In the genomic region with DNA sequence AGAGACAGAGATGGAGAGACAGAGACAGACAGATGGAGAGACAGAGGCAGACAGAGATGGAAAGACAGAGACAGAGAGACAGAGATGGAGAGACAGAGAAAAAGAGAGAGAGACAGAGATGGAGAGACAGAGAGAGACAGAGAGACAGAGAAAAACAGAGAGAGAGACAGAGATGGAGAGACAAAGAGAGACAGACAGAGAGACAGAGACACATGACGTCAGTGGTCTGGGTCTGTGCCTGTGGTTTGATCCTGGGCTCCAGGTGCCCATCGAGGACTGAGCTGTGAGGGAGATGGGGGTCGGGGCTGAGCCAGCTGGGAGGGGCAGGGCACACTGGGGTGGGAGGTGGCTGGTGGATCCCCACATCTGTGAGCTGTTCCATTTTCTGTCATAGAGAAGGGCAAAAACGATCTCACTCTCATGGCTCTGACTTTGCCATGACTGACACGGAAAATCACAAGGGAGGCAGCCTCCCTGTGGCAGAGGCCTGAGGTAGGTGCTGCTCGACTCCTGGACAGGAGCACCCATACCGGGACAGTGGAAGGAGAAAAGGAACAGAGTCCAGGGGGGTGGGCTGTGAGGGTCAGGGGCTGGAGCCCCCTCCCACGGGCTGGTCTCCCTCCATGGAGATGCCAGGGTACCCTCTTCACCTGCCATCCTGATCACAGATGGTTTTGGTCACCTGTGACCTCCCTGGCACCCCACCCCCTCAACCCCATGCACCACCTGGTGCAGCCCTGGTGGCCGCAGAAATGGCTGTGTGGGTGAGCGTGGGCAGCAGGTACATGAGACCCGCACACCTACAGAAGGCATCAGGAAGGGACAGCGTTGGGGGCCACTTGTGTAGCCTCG, we compare ENCODE assay signal across 20 cellular contexts. TPM values are rescaled to one million over a fixed set of nuclear protein-coding genes. Genes with fewer than 3 reads are reported as not detected.
A peak's percentile ranks its signal among the peaks of the same experiment; 100 is the strongest.
DNase-seq lines count a peak whose midpoint lies in the region; TF ChIP-seq lines count a peak whose summit lies in the region.
"Had no signal": no experiment of that assay in that cellular context is flagged by ENCODE, and none has a peak within 500 bp of the region (broad histone marks: within the 10 kb centered on the region; RNA-seq: fewer than 3 reads in every experiment).

No MANE protein-coding gene starts in this region.

- H3K27me3 ChIP-seq in testis (no peaks in the 10 kb centered on the region), uterus (no peaks in the 10 kb centered on the region)
- H3K27me3 ChIP-seq: BLaER1 had no signal

- H3K27ac ChIP-seq in HEK293 (ENCODE audit: extremely low read depth, low read depth, low read length) (no peak overlapping the region), testis (no peak overlapping the region), uterus (no peak overlapping the region)
- H3K27ac ChIP-seq: BLaER1 had no signal

- H3K36me3 Mint-ChIP-seq in activated naive CD4-positive, alpha-beta T cell treated with anti-CD3 and anti-CD28 coated beads, Interleukin-2, amount 50 U/mL, for 24 hours: no peaks in the 10 kb centered on the region
- H3K36me3 Mint-ChIP-seq: CD4-positive, alpha-beta memory T cell had no signal

- POLR2A ChIA-PET in HEK293 (lab: Yijun Ruan, JAX): no interaction called here

- TF ChIP-seq POLR2A in testis (IDR thresholded peaks at IDR 0.05) (no peak), uterus (IDR thresholded peaks at IDR 0.05) (no peak)

- peak overlapping the region; percentile 39 for H3K27ac Mint-ChIP-seq in activated naive CD4-positive, alpha-beta T cell treated with anti-CD3 and anti-CD28 coated beads, Interleukin-2, amount 50 U/mL, for 24 hours
- H3K27ac Mint-ChIP-seq: CD4-positive, alpha-beta memory T cell had no signal

- H3K9me3 ChIP-seq in HEK293 (ENCODE audit: control insufficient read depth, insufficient read depth, low read depth, low read length): no peaks in the 10 kb centered on the region
- no peaks in the 10 kb centered on the region for H3K9me3 ChIP-seq in testis
- no peaks in the 10 kb centered on the region for H3K9me3 ChIP-seq in uterus
- H3K9me3 ChIP-seq: BLaER1 had no signal

- H3K36me3 ChIP-seq in HEK293 (ENCODE audit: control insufficient read depth in 2 of 2, insufficient read depth in 1 of 2, low read length in 2 of 2) (no peaks in the 10 kb centered on the region), testis (ENCODE audit: low read depth, missing control alignments) (no peaks in the 10 kb centered on the region), uterus (no peaks in the 10 kb centered on the region)
- H3K36me3 ChIP-seq: BLaER1 had no signal

- H3K4me3 ChIP-seq in HEK293 (ENCODE audit: low read depth, low read length) (no peak overlapping the region), testis (no peak overlapping the region), uterus (no peak overlapping the region)
- H3K4me3 ChIP-seq: BLaER1 had no signal

- H3K4me1 Mint-ChIP-seq in activated naive CD4-positive, alpha-beta T cell treated with anti-CD3 and anti-CD28 coated beads, Interleukin-2, amount 50 U/mL, for 24 hours: no peaks in the 10 kb centered on the region
- H3K4me1 Mint-ChIP-seq: CD4-positive, alpha-beta memory T cell had no signal

- H3K4me1 ChIP-seq in HEK293 (ENCODE audit: control insufficient read depth, insufficient read depth, low read length) (no peaks in the 10 kb centered on the region), testis (no peaks in the 10 kb centered on the region), uterus (no peaks in the 10 kb centered on the region)

- no peak for TF ChIP-seq CTCF in HEK293 (tag by site-specific recombination; IDR thresholded peaks at IDR 0.05)
- TF ChIP-seq CTCF in testis (IDR thresholded peaks at IDR 0.05): no peak
- TF ChIP-seq CTCF in uterus (IDR thresholded peaks at IDR 0.05): no peak

- CTCF ChIA-PET in HEK293 (lab: Yijun Ruan, JAX): no interaction called here

- intact Hi-C loops in testis (cut with DNase I; ENCODE audit: low total_unique reads) (no loop called here), uterus (cut with DNase I; ENCODE audit: low total_unique reads) (no loop called here)

- H3K27me3 Mint-ChIP-seq in activated naive CD4-positive, alpha-beta T cell treated with anti-CD3 and anti-CD28 coated beads, Interleukin-2, amount 50 U/mL, for 24 hours: peaks cover 3% of the 10 kb centered on the region

- H3K9me3 Mint-ChIP-seq in activated naive CD4-positive, alpha-beta T cell treated with anti-CD3 and anti-CD28 coated beads, Interleukin-2, amount 50 U/mL, for 24 hours: no peaks in the 10 kb centered on the region

- DNase-seq in activated naive CD4-positive, alpha-beta T cell treated with anti-CD3 and anti-CD28 coated beads, Interleukin-2, amount 50 U/mL, for 16 hours: no peak
- DNase-seq in iPS-NIHi7 (ENCODE audit: extremely low spot score): peak; percentile 3
- DNase-seq in testis: peak; percentile 7
- no peak for DNase-seq in islet precursor cell
- no peak for DNase-seq in uterus
- DNase-seq: CD4-positive, alpha-beta memory T cell; DMS53; EL; GOT3; NCI-H1092 treated with DMSO at 0.1 percent for 48 hours; NCI-H146; NCI-H2029 treated with DMSO at 0.1 percent for 48 hours; NCI-H2171; NCI-H526; PC-3; RPMI8226 had no signal

- H3K4me3 Mint-ChIP-seq in activated naive CD4-positive, alpha-beta T cell treated with anti-CD3 and anti-CD28 coated beads, Interleukin-2, amount 50 U/mL, for 24 hours: no peak overlapping the region
- H3K4me3 Mint-ChIP-seq: CD4-positive, alpha-beta memory T cell had no signal

- 84 to 85% methylated on average over 10 to 13 of the region's 13 CpGs for WGBS in testis, 2 donors

TF ChIP-seq in HEK293, 187 proteins besides CTCF, POLR2A, EP300 and RAD21:
- TF ChIP-seq ZFHX2 (tag by site-specific recombination; conservative IDR thresholded peaks at IDR 0.05): peak; percentile 24; the same call in 1 of the 2 replicates
- no peak for TF ChIP-seq ZNF664 (tag by site-specific recombination; IDR thresholded peaks at IDR 0.05)
TF ChIP-seq in HEK293: peak in this region for 1.

RNA-seq across cellular contexts. Expression of gene GLT6D1, which starts 28.8 kb away (rescaled TPM):
- total RNA-seq in testis (under 1 TPM in 1 of 2 donors, not detected in 1; 0.47 TPM), uterus (not detected)
- polyA plus RNA-seq in testis (ENCODE audit: insufficient read depth, low read depth, low replicate concordance): 1.6 TPM
- total RNA-seq: A673; CD4-positive, alpha-beta memory T cell; PC-3 had no signal
- polyA plus RNA-seq: CD4-positive, alpha-beta memory T cell had no signal

RNA-seq across cellular contexts. Expression of gene PAEP, which starts 49.0 kb away (rescaled TPM):
- total RNA-seq in testis (not detected), uterus (not detected)
- 2.5 TPM for polyA plus RNA-seq in testis (ENCODE audit: insufficient read depth, low read depth, low replicate concordance)
- total RNA-seq: A673; CD4-positive, alpha-beta memory T cell; PC-3 had no signal
- polyA plus RNA-seq: CD4-positive, alpha-beta memory T cell had no signal

RNA-seq across cellular contexts. Expression of gene LCN9, which starts 52.6 kb away (rescaled TPM):
- total RNA-seq in testis: under 1 TPM in 1 of 2 donors, not detected in 1; 0.68 TPM
- polyA plus RNA-seq in testis (ENCODE audit: insufficient read depth, low read depth, low replicate concordance): not detected
- total RNA-seq in uterus: not detected
- total RNA-seq: A673; CD4-positive, alpha-beta memory T cell; PC-3 had no signal
- polyA plus RNA-seq: CD4-positive, alpha-beta memory T cell had no signal

Comparison
In these comparisons a context has a peak if more than half of its experiments do, and no peak if none do; other contexts are left out.
1. DNase-seq: peak in iPS-NIHi7 (single experiment) and testis (single experiment); none in activated naive CD4-positive, alpha-beta T cell treated with anti-CD3 and anti-CD28 coated beads, Interleukin-2, amount 50 U/mL, for 16 hours (single experiment), islet precursor cell (single experiment) and uterus (0 of 2).